8 cellular contexts compared by ENCODE assay signal in genomic region chrX:125202486-125203378, GRCh38.
DNase-seq lines count a peak whose midpoint lies in the region; ATAC-seq and TF ChIP-seq lines count a peak whose summit lies in the region.

No MANE protein-coding gene starts in this region.

- peaks cover 16 to 38% (median 27%) of the 10 kb centered on the region in 3 donors for H3K4me1 Mint-ChIP-seq in CD8-positive, alpha-beta memory T cell
- peaks cover 25% of the 10 kb centered on the region for H3K4me1 Mint-ChIP-seq in osteocyte (ENCODE audit: unreplicated experiment)

- H3K9me3 ChIP-seq in CD8-positive, alpha-beta memory T cell (ENCODE audit: low read length): no peaks in the 10 kb centered on the region

- H3K4me1 ChIP-seq in CD8-positive, alpha-beta memory T cell (ENCODE audit: insufficient read depth, low read length): no peaks in the 10 kb centered on the region

- CTCF ChIA-PET in CD8-positive, alpha-beta memory T cell (lab: Charles Lee): no interaction called here

- H3K27me3 Mint-ChIP-seq in CD8-positive, alpha-beta memory T cell: peaks cover 25 to 53% of the 10 kb centered on the region in 2 donors
- peaks cover 55% of the 10 kb centered on the region for H3K27me3 Mint-ChIP-seq in osteocyte (ENCODE audit: unreplicated experiment)

- H3K4me3 ChIP-seq in CD8-positive, alpha-beta memory T cell (ENCODE audit: low read length): no peak overlapping the region
- peak overlapping the region; percentile 58 for H3K4me3 ChIP-seq in LNCaP clone FGC (ENCODE audit: low read depth, low read length)

- H3K27me3 ChIP-seq in CD8-positive, alpha-beta memory T cell (ENCODE audit: insufficient read depth, low read length, poor library complexity, severe bottlenecking): no peaks in the 10 kb centered on the region

- ATAC-seq in HG02763 (IDR thresholded peaks at IDR 0.05; ENCODE audit: unreplicated experiment): no peak

- no peak for DNase-seq in CD8-positive, alpha-beta memory T cell
- DNase-seq in LNCaP clone FGC (ENCODE audit: low read depth) (no peak), cerebellum (ENCODE audit: low spot score) (peak; percentile 14), osteocyte (ENCODE audit: extremely low spot score, unreplicated experiment) (no peak), AG08395 (ENCODE audit: low spot score) (no peak), NCI-H1930 (lab: John Stamatoyannopoulos, UW) (no peak), NCI-H524 treated with DMSO at 0.1 percent for 48 hours (lab: John Stamatoyannopoulos, UW) (no peak)

- H3K36me3 Mint-ChIP-seq in CD8-positive, alpha-beta memory T cell: no peaks in the 10 kb centered on the region
- H3K36me3 Mint-ChIP-seq in osteocyte (ENCODE audit: unreplicated experiment): no peaks in the 10 kb centered on the region

- H3K9me3 Mint-ChIP-seq in CD8-positive, alpha-beta memory T cell: no peaks in the 10 kb centered on the region
- H3K9me3 Mint-ChIP-seq in osteocyte (ENCODE audit: unreplicated experiment): no peaks in the 10 kb centered on the region

- TF ChIP-seq CTCF in LNCaP clone FGC (IDR thresholded peaks at IDR 0.05; ENCODE audit: control insufficient read depth, extremely low read depth, insufficient read depth) (no peak), osteocyte (IDR thresholded peaks at IDR 0.05) (no peak)

- no peak overlapping the region for H3K27ac ChIP-seq in CD8-positive, alpha-beta memory T cell (ENCODE audit: low read depth, low read length)

- H3K36me3 ChIP-seq in CD8-positive, alpha-beta memory T cell (ENCODE audit: insufficient read depth, low read length): no peaks in the 10 kb centered on the region

- POLR2A ChIA-PET in CD8-positive, alpha-beta memory T cell (lab: Charles Lee): no interaction called here

- H3K4me3 Mint-ChIP-seq in CD8-positive, alpha-beta memory T cell: peak overlapping the region; percentile 39 to 84 (median 69)
- peak overlapping the region; percentile 78 for H3K4me3 Mint-ChIP-seq in osteocyte (ENCODE audit: unreplicated experiment)

- no peak overlapping the region for H3K27ac Mint-ChIP-seq in CD8-positive, alpha-beta memory T cell
- H3K27ac Mint-ChIP-seq in osteocyte (ENCODE audit: unreplicated experiment): no peak overlapping the region
